15 cellular contexts compared by ENCODE assay signal in the genomic region with DNA sequence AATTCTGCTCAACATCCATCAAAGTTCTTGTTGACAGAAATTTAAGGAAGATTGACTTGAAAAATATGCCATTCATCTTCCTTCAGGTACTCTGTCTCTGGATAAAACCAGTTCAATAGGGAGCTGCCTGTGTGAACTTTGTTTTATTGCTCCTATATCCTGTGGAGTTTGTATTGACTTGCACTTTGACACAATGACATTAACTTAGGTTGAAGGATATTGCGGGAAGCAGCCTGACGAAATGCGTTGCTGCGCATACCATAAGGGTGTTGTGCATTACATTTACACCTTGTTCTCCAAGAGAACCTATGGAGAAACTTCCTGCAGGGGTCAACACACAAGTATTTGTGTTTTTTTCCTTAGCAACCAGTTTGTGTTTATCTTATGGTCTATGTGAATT.
"Had no signal": no experiment of that assay in that cellular context is flagged by ENCODE, and none has a peak within 500 bp of the region (broad histone marks: within the 10 kb centered on the region; RNA-seq: fewer than 3 reads in every experiment).

No MANE protein-coding gene starts in this region.

- H3K27ac ChIP-seq: foreskin keratinocyte, lower lobe of right lung, prostate gland, tibial artery had no signal

- DNase-seq: activated CD4-positive, alpha-beta memory T cell treated with anti-CD3 and anti-CD28 coated beads, Interleukin-2, amount 10 ng/mL, durations not matched to agents 7 days and 5 days; activated CD4-positive, alpha-beta T cell treated with anti-CD3 and anti-CD28 coated beads for 48 hours; activated gamma-delta T cell; aorta; dermis blood vessel endothelial cell; effector CD8-positive, alpha-beta T cell; foreskin keratinocyte; lower lobe of right lung; natural killer cell; right cardiac atrium; stimulated activated CD4-positive, alpha-beta T cell treated with anti-CD3 and anti-CD28 coated beads, Interleukin-12 subunit alpha, Interleukin-12 subunit beta, amount 100 ng/mL, for 4 hours; stimulated activated CD4-positive, alpha-beta T cell treated with anti-CD3 and anti-CD28 coated beads, Interleukin-4, amount 100 ng/mL, for 4 hours; substantia nigra; tibial artery had no signal

- H3K4me1 ChIP-seq: foreskin keratinocyte, lower lobe of right lung, prostate gland, tibial artery had no signal

- H3K36me3 ChIP-seq: lower lobe of right lung, prostate gland, tibial artery had no signal

- H3K4me3 ChIP-seq: lower lobe of right lung, prostate gland, tibial artery had no signal

- H3K27me3 ChIP-seq: foreskin keratinocyte, tibial artery had no signal

- ATAC-seq: foreskin keratinocyte, lower lobe of right lung, natural killer cell, right cardiac atrium had no signal

- H3K9me3 ChIP-seq: lower lobe of right lung, prostate gland, tibial artery had no signal
